ENCODE assay signal across 8 cellular contexts in the genomic region with DNA sequence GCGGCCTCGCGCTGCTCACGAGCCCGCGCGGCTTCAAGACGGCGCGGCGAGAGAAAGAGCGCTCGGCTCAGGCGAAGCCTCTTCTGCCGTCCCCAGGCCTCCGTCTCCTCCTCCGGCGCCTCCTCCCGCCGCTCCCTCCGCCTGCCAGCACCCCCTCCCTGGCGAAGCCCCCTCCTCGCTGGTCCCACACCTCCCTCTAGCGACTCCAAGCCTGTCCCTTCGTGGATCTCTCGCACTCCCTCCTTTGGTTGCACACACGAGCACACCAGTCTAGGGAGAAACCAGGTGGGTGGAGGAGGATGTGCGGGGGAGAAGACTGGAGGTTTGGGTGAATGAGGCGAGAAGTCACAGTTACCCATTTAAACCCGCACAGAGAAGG. TPM values are rescaled to one million over a fixed set of nuclear protein-coding genes. Genes with fewer than 3 reads are reported as not detected.
DNase-seq lines count a peak whose midpoint lies in the region; ATAC-seq and TF ChIP-seq lines count a peak whose summit lies in the region.

A gene (minus strand): TSS at position 57 of the 379 bp plus-strand sequence. CDS start 670 bp downstream, outside the sequence.

- DNase-seq in COLO829 (ENCODE audit: low spot score) (peak; percentile 48), GM20000 (ENCODE audit: low spot score) (peak; percentile 85), HS-27A (ENCODE audit: low read depth) (peak; percentile 87), NOMO-1 treated with dmso at 0.1 percent for 144 hours (lab: John Stamatoyannopoulos, UW; ENCODE audit: unreplicated experiment) (peak; percentile 86), activated T-cell treated with anti-CD3 and anti-CD28 coated beads for 48 hours (ENCODE audit: low read depth) (peak; percentile 78), epithelial cell of prostate (ENCODE audit: low read depth, low spot score) (peak; percentile 56), mucosa of descending colon (peak; percentile 89 to 93 (median 93))
- DNase-seq in stimulated activated CD8-positive, alpha-beta memory T cell treated with anti-CD3 and anti-CD28 coated beads, Interleukin-4, amount 100 ng/mL, for 24 hours (ENCODE audit: low read depth): peak; percentile 77

- peak within 1 kb of the TSS; percentile 99 for H3K27ac ChIP-seq in epithelial cell of prostate

- TF ChIP-seq CTCF in GM20000 (IDR thresholded peaks at IDR 0.05; ENCODE audit: extremely low read depth, missing control alignments): peak; percentile 84
- peak; percentile 24 for TF ChIP-seq CTCF in mucosa of descending colon (IDR thresholded peaks at IDR 0.05)

- H3K4me1 ChIP-seq in mucosa of descending colon (ENCODE audit: low read depth): peaks cover 22% of the 10 kb centered on the region

- peak within 1 kb of the TSS; percentile 64 for H3K4me3 ChIP-seq in mucosa of descending colon

- intact Hi-C loops in mucosa of descending colon (cut with DNase I, micrococcal nuclease): loop anchor here (5.0 to 10.0 kb wide), 2 partner anchors 214 to 217 kb away; no protein-coding TSS in a partner anchor

- no peaks in the 10 kb centered on the region for H3K9me3 ChIP-seq in mucosa of descending colon

- ATAC-seq in mucosa of descending colon: peak; percentile 77

- H3K36me3 ChIP-seq in mucosa of descending colon (ENCODE audit: low read depth): peaks cover 6% of the 10 kb centered on the region

RNA-seq across cellular contexts. Expression of the gene that starts here (rescaled TPM):
- 10 to 100 TPM; 59.8 to 83.0 (median 77.3) TPM for total RNA-seq in mucosa of descending colon

Comparison
In these comparisons a context has a peak if more than half of its experiments do, and no peak if none do; other contexts are left out.
1. Peak in every context shown above with its lines: DNase-seq, ATAC-seq, H3K4me3 ChIP-seq and H3K27ac ChIP-seq.